Comparison of ENCODE assay signal across 8 cellular contexts in the genomic region with DNA sequence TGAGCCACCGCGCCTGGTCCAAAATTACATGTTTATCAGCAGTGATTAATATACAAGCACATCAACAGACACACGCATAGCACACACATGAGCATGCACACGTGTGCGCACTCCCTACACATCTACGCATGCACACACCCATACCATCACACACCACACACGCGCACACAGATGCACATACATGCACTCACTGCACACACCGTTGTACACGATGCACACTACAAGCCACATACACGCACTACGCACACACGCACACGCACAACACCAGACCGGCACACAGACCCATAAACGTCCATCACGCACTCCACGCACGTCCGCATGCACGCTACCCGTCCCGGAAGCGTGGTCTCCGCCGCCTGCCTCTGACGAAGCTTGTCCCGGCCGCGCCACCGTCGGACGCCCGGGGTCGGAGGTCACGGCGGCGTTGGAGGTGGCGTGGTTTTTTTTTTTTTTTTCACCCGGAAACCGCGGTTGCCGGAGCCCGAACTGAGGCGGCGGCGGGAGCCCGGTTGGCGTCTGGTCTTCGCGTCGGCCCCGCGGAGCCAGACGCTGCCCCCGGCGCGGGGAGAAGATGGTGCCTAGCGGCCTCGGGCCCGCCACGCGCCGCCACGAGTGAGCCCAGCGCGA. TPM values are rescaled to one million over a fixed set of nuclear protein-coding genes. Genes with fewer than 3 reads are reported as not detected.
A peak's percentile ranks its signal among the peaks of the same experiment; 100 is the strongest.
DNase-seq lines count a peak whose midpoint lies in the region; ATAC-seq and TF ChIP-seq lines count a peak whose summit lies in the region.

Gene TMEM248 (plus strand): TSS at position 457 of the 627 bp plus-strand sequence. CDS start 20,641 bp downstream, outside the sequence.

- H3K4me3 ChIP-seq in esophagus (ENCODE audit: low read depth in 1 of 2, low read length in 2 of 2) = peak within 1 kb of the TSS; percentile 90 to 98
- peak within 1 kb of the TSS; percentile 87 to 99 for H3K4me3 ChIP-seq in muscle layer of colon (ENCODE audit: low read depth in 1 of 2, low read length in 2 of 2)

- H3K9ac ChIP-seq in muscle layer of colon (ENCODE audit: low read length) = peak within 1 kb of the TSS; percentile 93

- H3K4me1 ChIP-seq in esophagus (ENCODE audit: control insufficient read depth in 2 of 2, insufficient read depth in 2 of 2, low read length in 1 of 2) = peaks cover 0 to 3% of the 10 kb centered on the region in 2 donors
- H3K4me1 ChIP-seq in muscle layer of colon (ENCODE audit: insufficient read depth, low read length) = peaks cover 29% of the 10 kb centered on the region

- no peak for TF ChIP-seq RAD21 in Ishikawa (IDR thresholded peaks at IDR 0.05; ENCODE audit: low read depth)

- ATAC-seq in GM21529 (IDR thresholded peaks at IDR 0.05; ENCODE audit: unreplicated experiment) = peak; percentile 84

- no peaks in the 10 kb centered on the region for H3K36me3 ChIP-seq in esophagus (ENCODE audit: control insufficient read depth in 2 of 2, insufficient read depth in 2 of 2, low read length in 1 of 2)
- no peaks in the 10 kb centered on the region for H3K36me3 ChIP-seq in muscle layer of colon (ENCODE audit: insufficient read depth, low read length)

- DNase-seq in DMS153 (lab: John Stamatoyannopoulos, UW) = peak; percentile 47
- DNase-seq in activated T-cell treated with anti-CD3 and anti-CD28 coated beads, Interleukin-2, amount 50 U/mL, for 48 hours = peak; percentile 94 to 95
- peak; percentile 77 to 78 for DNase-seq in stimulated activated CD8-positive, alpha-beta memory T cell treated with anti-CD3 and anti-CD28 coated beads, Interleukin-7, amount 100 ng/mL, for 1 hour (ENCODE audit: low read depth in 2 of 2)

- 0 to 1% methylated on average over 63 to 67 of the region's 67 CpGs for WGBS in esophagus, 2 donors

- H3K9me3 ChIP-seq in esophagus (ENCODE audit: control insufficient read depth in 2 of 2, insufficient read depth in 1 of 2, low read depth in 1 of 2, low read length in 1 of 2) = peaks cover 0 to 2% of the 10 kb centered on the region in 2 donors
- H3K9me3 ChIP-seq in muscle layer of colon (ENCODE audit: low read length) = no peaks in the 10 kb centered on the region

- H3K27me3 ChIP-seq in esophagus (ENCODE audit: control insufficient read depth in 1 of 2, insufficient read depth in 2 of 2, low read length in 2 of 2) (no peaks in the 10 kb centered on the region), muscle layer of colon (ENCODE audit: control insufficient read depth in 1 of 2, insufficient read depth in 2 of 2, low read length in 2 of 2) (no peaks in the 10 kb centered on the region)

- H3K27ac ChIP-seq in esophagus (ENCODE audit: low read depth in 2 of 2, low read length in 1 of 2) (peak within 1 kb of the TSS; percentile 87 to 92), muscle layer of colon (ENCODE audit: low read depth, low read length) (peak within 1 kb of the TSS; percentile 84)

- no peak; the same call in 1 of the 2 replicates for TF ChIP-seq EP300 in Ishikawa (IDR thresholded peaks at IDR 0.05; ENCODE audit: borderline replicate concordance)

TF ChIP-seq in Ishikawa, 13 proteins besides CTCF, POLR2A, EP300 and RAD21 (continues in another document):
- peak; percentile 75; the same call in 1 of the 2 replicates for TF ChIP-seq YY1 (IDR thresholded peaks at IDR 0.05; ENCODE audit: low read depth)
- TF ChIP-seq, protein P1, sequence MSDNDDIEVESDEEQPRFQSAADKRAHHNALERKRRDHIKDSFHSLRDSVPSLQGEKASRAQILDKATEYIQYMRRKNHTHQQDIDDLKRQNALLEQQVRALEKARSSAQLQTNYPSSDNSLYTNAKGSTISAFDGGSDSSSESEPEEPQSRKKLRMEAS (IDR thresholded peaks at IDR 0.05) = peak; percentile 97
- TF ChIP-seq, protein P2, sequence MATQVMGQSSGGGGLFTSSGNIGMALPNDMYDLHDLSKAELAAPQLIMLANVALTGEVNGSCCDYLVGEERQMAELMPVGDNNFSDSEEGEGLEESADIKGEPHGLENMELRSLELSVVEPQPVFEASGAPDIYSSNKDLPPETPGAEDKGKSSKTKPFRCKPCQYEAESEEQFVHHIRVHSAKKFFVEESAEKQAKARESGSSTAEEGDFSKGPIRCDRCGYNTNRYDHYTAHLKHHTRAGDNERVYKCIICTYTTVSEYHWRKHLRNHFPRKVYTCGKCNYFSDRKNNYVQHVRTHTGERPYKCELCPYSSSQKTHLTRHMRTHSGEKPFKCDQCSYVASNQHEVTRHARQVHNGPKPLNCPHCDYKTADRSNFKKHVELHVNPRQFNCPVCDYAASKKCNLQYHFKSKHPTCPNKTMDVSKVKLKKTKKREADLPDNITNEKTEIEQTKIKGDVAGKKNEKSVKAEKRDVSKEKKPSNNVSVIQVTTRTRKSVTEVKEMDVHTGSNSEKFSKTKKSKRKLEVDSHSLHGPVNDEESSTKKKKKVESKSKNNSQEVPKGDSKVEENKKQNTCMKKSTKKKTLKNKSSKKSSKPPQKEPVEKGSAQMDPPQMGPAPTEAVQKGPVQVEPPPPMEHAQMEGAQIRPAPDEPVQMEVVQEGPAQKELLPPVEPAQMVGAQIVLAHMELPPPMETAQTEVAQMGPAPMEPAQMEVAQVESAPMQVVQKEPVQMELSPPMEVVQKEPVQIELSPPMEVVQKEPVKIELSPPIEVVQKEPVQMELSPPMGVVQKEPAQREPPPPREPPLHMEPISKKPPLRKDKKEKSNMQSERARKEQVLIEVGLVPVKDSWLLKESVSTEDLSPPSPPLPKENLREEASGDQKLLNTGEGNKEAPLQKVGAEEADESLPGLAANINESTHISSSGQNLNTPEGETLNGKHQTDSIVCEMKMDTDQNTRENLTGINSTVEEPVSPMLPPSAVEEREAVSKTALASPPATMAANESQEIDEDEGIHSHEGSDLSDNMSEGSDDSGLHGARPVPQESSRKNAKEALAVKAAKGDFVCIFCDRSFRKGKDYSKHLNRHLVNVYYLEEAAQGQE (IDR thresholded peaks at IDR 0.05; ENCODE audit: low read depth) = no peak
- peak; percentile 50; the same call in 1 of the 2 replicates for TF ChIP-seq TCF12 (IDR thresholded peaks at IDR 0.05; ENCODE audit: low read depth)
- peak; percentile 35; the same call in 1 of the 2 replicates for TF ChIP-seq TEAD4 (IDR thresholded peaks at IDR 0.05)
- TF ChIP-seq CREB1 (IDR thresholded peaks at IDR 0.05; ENCODE audit: low read depth) = peak; percentile 55; the same call in 1 of the 2 replicates
- TF ChIP-seq FOXM1 (IDR thresholded peaks at IDR 0.05; ENCODE audit: borderline replicate concordance, low read depth) = no peak
- no peak for TF ChIP-seq CEBPB (IDR thresholded peaks at IDR 0.05)
- TF ChIP-seq TAF1 (IDR thresholded peaks at IDR 0.05; ENCODE audit: low read depth) = peak; percentile 88

TF ChIP-seq in PFSK-1, 5 proteins besides CTCF, POLR2A, EP300 and RAD21:
- TF ChIP-seq FOXP2 (optimal IDR thresholded peaks at IDR 0.05; ENCODE audit: borderline replicate concordance, extremely low read depth, extremely low read length, insufficient read depth) (peak; percentile 94), TAF1 (IDR thresholded peaks at IDR 0.05; ENCODE audit: borderline replicate concordance, insufficient read depth, low read length) (peak; percentile 89; the same call in 1 of the 2 replicates), POLR2AphosphoS5 (IDR thresholded peaks at IDR 0.05; ENCODE audit: low read depth, low read length) (peak; percentile 73), SIN3A (IDR thresholded peaks at IDR 0.05; ENCODE audit: borderline replicate concordance, insufficient read depth, low read length) (peak; percentile 93)
- TF ChIP-seq, protein P2 (IDR thresholded peaks at IDR 0.05; ENCODE audit: insufficient read depth in 1 of 2, low read depth in 2 of 2, low read length in 2 of 2) = peak in 1 of 2 experiments; percentile 64; a peak in 1 of 4 replicates

RNA-seq across cellular contexts. Expression of gene TMEM248, which starts in this region (rescaled TPM):
- polyA plus RNA-seq in PFSK-1 (2012; ENCODE audit: insufficient read length, low read depth) = 51.4 TPM
- polyA plus RNA-seq in esophagus = 10 to 100 TPM; 18.3 to 23.5 TPM

Comparison
In these comparisons a context has a peak if more than half of its experiments do, and no peak if none do; other contexts are left out.
1. Peak in every context shown above with its lines: DNase-seq, ATAC-seq, H3K4me3 ChIP-seq and H3K27ac ChIP-seq.